Comparison of ENCODE assay signal across 10 cellular contexts in the genomic region with DNA sequence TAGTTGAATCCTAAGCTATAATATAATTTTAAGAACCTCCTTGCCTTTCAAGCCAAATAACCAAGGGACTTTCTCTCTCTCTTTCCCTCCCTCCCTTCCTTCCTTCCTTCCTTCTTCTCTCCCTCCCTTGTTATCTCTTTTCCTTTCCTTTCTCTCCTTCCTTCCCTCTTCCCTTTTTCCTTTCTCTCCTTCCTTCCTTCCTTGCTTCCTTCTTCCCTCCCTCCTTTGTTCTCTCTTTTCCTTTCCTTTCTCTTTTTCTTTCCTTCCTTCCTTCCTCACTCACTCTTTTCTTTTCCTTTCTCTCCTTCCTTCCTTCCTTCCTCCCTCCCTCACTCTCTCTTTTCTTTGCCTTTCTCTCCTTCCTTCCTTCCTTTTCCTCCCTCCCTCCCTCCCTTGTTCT. TPM values are rescaled to one million over a fixed set of nuclear protein-coding genes. Genes with fewer than 3 reads are reported as not detected.
"Had no signal": no experiment of that assay in that cellular context is flagged by ENCODE, and none has a peak within 500 bp of the region (broad histone marks: within the 10 kb centered on the region; RNA-seq: fewer than 3 reads in every experiment).

No MANE protein-coding gene starts in this region.

- H3K4me3 ChIP-seq: GM23338 had no signal

- H3K4me2 ChIP-seq: GM23338 had no signal

- ATAC-seq: GM23338 had no signal

- DNase-seq: H9, HCEC 1CT, HFFc6, KG1 had no signal

- FAIRE-seq: H1, H54, HTR-8/SVneo had no signal

- H2AFZ ChIP-seq: GM23338 had no signal

RNA-seq across cellular contexts. Expression of a gene that starts 42.4 kb away (rescaled TPM):
- total RNA-seq: HT-29 had no signal
- polyA plus RNA-seq: IgD-negative memory B cell had no signal
